Comparison of ENCODE assay signal across 9 cellular contexts in genomic region chr11:47093541-47093940, GRCh38.
"Had no signal": no experiment of that assay in that cellular context is flagged by ENCODE, and none has a peak within 500 bp of the region (broad histone marks: within the 10 kb centered on the region; RNA-seq: fewer than 3 reads in every experiment).

No MANE protein-coding gene starts in this region.

- H3K4me2 ChIP-seq: KMS-11 had no signal

- H3K4me3 Mint-ChIP-seq: IgD-negative memory B cell had no signal

- H3K27me3 Mint-ChIP-seq: IgD-negative memory B cell had no signal

- DNase-seq: IMR-90, KBM-7, KG1 had no signal

- H3K27ac ChIP-seq: HL-60, KMS-11 had no signal

- H3K9me3 Mint-ChIP-seq: IgD-negative memory B cell had no signal

- FAIRE-seq: HepG2, HTR-8/SVneo, K562 had no signal

- H3K4me3 ChIP-seq: K562 had no signal

- H3K27ac Mint-ChIP-seq: IgD-negative memory B cell had no signal

- ATAC-seq: HepG2, K562 had no signal

- H3K4me1 Mint-ChIP-seq: IgD-negative memory B cell had no signal
